In the genomic region with DNA sequence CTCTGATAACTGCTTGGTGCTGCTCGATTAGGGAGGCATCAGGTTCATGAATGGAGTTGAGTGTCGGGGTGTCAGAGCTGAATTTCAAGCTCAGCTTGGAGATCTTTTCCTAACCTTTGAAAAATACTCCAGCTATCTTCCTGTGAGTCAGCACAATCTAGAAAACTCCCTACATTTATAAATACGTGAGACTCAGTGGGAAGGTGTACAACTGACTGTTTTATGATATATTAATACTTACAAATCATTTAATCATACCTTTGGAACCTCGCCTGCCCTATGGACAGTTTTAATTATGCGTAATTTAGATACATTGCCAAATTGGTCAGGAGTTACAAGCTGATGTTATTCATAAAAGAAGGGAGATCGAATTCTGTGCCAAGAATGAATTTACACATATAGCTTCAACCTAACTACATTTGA, we compare ENCODE assay signal across 8 cellular contexts. TPM values are rescaled to one million over a fixed set of nuclear protein-coding genes. Genes with fewer than 3 reads are reported as not detected.
DNase-seq lines count a peak whose midpoint lies in the region; ATAC-seq, FAIRE-seq and TF ChIP-seq lines count a peak whose summit lies in the region.

No MANE protein-coding gene starts in this region.

- TF ChIP-seq CTCF in AG10803 (conservative IDR thresholded peaks at IDR 0.05; ENCODE audit: low read length) (no peak), body of pancreas (IDR thresholded peaks at IDR 0.05) (no peak)

- 4 to 5% methylated on average over 6 of the region's 6 CpGs for WGBS in body of pancreas, 2 donors
- WGBS in mesodermal cell (ENCODE audit: insufficient coverage in 2 of 2), 2 experiments = 8 to 17% methylated on average over 1 to 2 of the region's 6 CpGs

- H3K4me3 ChIP-seq in AG10803 (ENCODE audit: low read length) (peak overlapping the region; percentile 86), body of pancreas (peak overlapping the region; percentile 98 to 99), mesodermal cell (ENCODE audit: extremely low read depth, insufficient read depth, low read length, poor library complexity, severe bottlenecking) (peak overlapping the region; percentile 98)

- no peak for TF ChIP-seq POLR2A in body of pancreas (IDR thresholded peaks at IDR 0.05)

- H3K9me3 ChIP-seq in body of pancreas (no peaks in the 10 kb centered on the region), mesodermal cell (ENCODE audit: control insufficient read depth, low read length) (no peaks in the 10 kb centered on the region)

- H3K4me1 ChIP-seq in body of pancreas (peaks cover 62% of the 10 kb centered on the region), mesodermal cell (ENCODE audit: control insufficient read depth, insufficient read depth, low read length, poor library complexity, severe bottlenecking) (peaks cover 24% of the 10 kb centered on the region)

- H3K27ac ChIP-seq in body of pancreas = peak overlapping the region; percentile 74 to 93 (median 85)
- no peak overlapping the region for H3K27ac ChIP-seq in mesodermal cell (ENCODE audit: low read depth, low read length, severe bottlenecking)

- ATAC-seq in HG03175 (IDR thresholded peaks at IDR 0.05; ENCODE audit: unreplicated experiment) (peak; percentile 37), body of pancreas (peak; percentile 10)

- no peaks in the 10 kb centered on the region for H3K27me3 ChIP-seq in body of pancreas

- H3K36me3 ChIP-seq in body of pancreas (replicated peaks in 1 of 2; ENCODE audit: insufficient read depth in 1 of 2, low read depth in 2 of 2) (no peaks in the 10 kb centered on the region), mesodermal cell (ENCODE audit: control insufficient read depth, insufficient read depth, low read length) (peaks cover 16% of the 10 kb centered on the region)

- FAIRE-seq in urothelium cell line (lab: Jason Lieb, UNC) = no peak

- intact Hi-C loops in body of pancreas (cut with DNase I) = no loop called here

- DNase-seq in AG10803 (ENCODE audit: low read depth) (no peak), body of pancreas (no peak), GM19238 (ENCODE audit: insufficient read length, low spot score) (no peak), NCI-H1417 (lab: John Stamatoyannopoulos, UW) (no peak), urothelium cell line (ENCODE audit: low spot score) (no peak)
- DNase-seq in NK-92 treated with Interleukin-12 subunit alpha and Interleukin-12 subunit beta, amount 100 ng/mL, for 24 hours (lab: John Stamatoyannopoulos, UW) = no peak

RNA-seq across cellular contexts. Expression of a gene that starts 1.0 kb away (rescaled TPM):
- 10 to 100 TPM; 10.9 to 20.8 TPM for total RNA-seq in body of pancreas
- 32.1 TPM for polyA plus RNA-seq in mesodermal cell (2013, experiment 1 of 2)
- polyA plus RNA-seq in mesodermal cell (2013, experiment 2 of 2) = 36.0 TPM
